ENCODE assay signal across 22 cellular contexts in genomic region chr21:38798081-38798480, GRCh38. TPM values are rescaled to one million over a fixed set of nuclear protein-coding genes. Genes with fewer than 3 reads are reported as not detected.
DNase-seq lines count a peak whose midpoint lies in the region; ATAC-seq and TF ChIP-seq lines count a peak whose summit lies in the region.
"Had no signal": no experiment of that assay in that cellular context is flagged by ENCODE, and none has a peak within 500 bp of the region (broad histone marks: within the 10 kb centered on the region; RNA-seq: fewer than 3 reads in every experiment).

No MANE protein-coding gene starts in this region.

- H3K4me2 ChIP-seq in OCI-LY3 (ENCODE audit: low read length) (peak overlapping the region; percentile 66), neural progenitor cell (no peak overlapping the region)
- H3K4me2 ChIP-seq: KMS-11 had no signal

- H3K36me3 ChIP-seq in OCI-LY3 (replicated peaks; ENCODE audit: low read depth, low read length) = no peaks in the 10 kb centered on the region
- no peaks in the 10 kb centered on the region for H3K36me3 ChIP-seq in colonic mucosa
- no peaks in the 10 kb centered on the region for H3K36me3 ChIP-seq in neural progenitor cell
- H3K36me3 ChIP-seq: gastrocnemius medialis, HAP-1, tibial nerve had no signal

- no peak for TF ChIP-seq CTCF in Calu3 (IDR thresholded peaks at IDR 0.05; ENCODE audit: unreplicated experiment)
- TF ChIP-seq CTCF in OCI-LY3 (IDR thresholded peaks at IDR 0.05; ENCODE audit: low read depth, low read length) = no peak
- no peak for TF ChIP-seq CTCF in colonic mucosa (IDR thresholded peaks at IDR 0.05)
- no peak for TF ChIP-seq CTCF in neural progenitor cell (IDR thresholded peaks at IDR 0.05)

- H3K4me1 Mint-ChIP-seq in Calu3 (ENCODE audit: low read depth, unreplicated experiment) (peaks cover 70% of the 10 kb centered on the region), neural progenitor cell (peaks cover 32% of the 10 kb centered on the region)
- H3K4me1 Mint-ChIP-seq: natural killer cell had no signal

- H3F3A ChIP-seq in neural progenitor cell (ENCODE audit: low read depth) = no peaks in the 10 kb centered on the region

- H2AFZ ChIP-seq in OCI-LY3 (ENCODE audit: low read depth, low read length) (no peak overlapping the region), neural progenitor cell (replicated peaks) (peak overlapping the region; percentile 9)

- no peaks in the 10 kb centered on the region for H4K20me1 ChIP-seq in OCI-LY3 (ENCODE audit: insufficient read depth, low read length)
- H4K20me1 ChIP-seq in neural progenitor cell (ENCODE audit: low read depth) = no peaks in the 10 kb centered on the region

- peaks cover 13% of the 10 kb centered on the region for H3K36me3 Mint-ChIP-seq in Calu3 (ENCODE audit: insufficient read depth, unreplicated experiment)
- H3K36me3 Mint-ChIP-seq in neural progenitor cell = no peaks in the 10 kb centered on the region
- H3K36me3 Mint-ChIP-seq: natural killer cell, WTC11 had no signal

- H3K9ac ChIP-seq in OCI-LY3 (ENCODE audit: low read length) (peak overlapping the region; percentile 13; the same call in 1 of the 2 replicates), colonic mucosa (ENCODE audit: low read depth in 2 of 2, low read length in 2 of 2) (no peak overlapping the region), neural progenitor cell (no peak overlapping the region)
- H3K9ac ChIP-seq: KMS-11 had no signal

- ATAC-seq in GM18519 (IDR thresholded peaks at IDR 0.05; ENCODE audit: low FRiP score, unreplicated experiment) (no peak), HG03442 (IDR thresholded peaks at IDR 0.05; ENCODE audit: unreplicated experiment) (no peak)
- ATAC-seq: gastrocnemius medialis, natural killer cell had no signal

- H3K4me3 Mint-ChIP-seq in Calu3 (ENCODE audit: low read depth, unreplicated experiment) = peak overlapping the region; percentile 48
- H3K4me3 Mint-ChIP-seq in neural progenitor cell = no peak overlapping the region
- H3K4me3 Mint-ChIP-seq: natural killer cell, WTC11 had no signal

- H3K27ac Mint-ChIP-seq in Calu3 (ENCODE audit: unreplicated experiment) = peak overlapping the region; percentile 94
- peak overlapping the region; percentile 44 for H3K27ac Mint-ChIP-seq in neural progenitor cell
- H3K27ac Mint-ChIP-seq: natural killer cell had no signal

- H3K4me3 ChIP-seq in OCI-LY3 (ENCODE audit: low read length) (0 out of 2 replicates have a peak overlapping the region, but pooled peaks have one; percentile 38), colonic mucosa (no peak overlapping the region), neural progenitor cell (no peak overlapping the region)
- H3K4me3 ChIP-seq: coronary artery, gastrocnemius medialis, HAP-1, tibial nerve had no signal

- H3K9me3 ChIP-seq in OCI-LY3 (ENCODE audit: insufficient read depth, low read length) (no peaks in the 10 kb centered on the region), colonic mucosa (no peaks in the 10 kb centered on the region), neural progenitor cell (ENCODE audit: low read depth) (no peaks in the 10 kb centered on the region)
- H3K9me3 ChIP-seq: gastrocnemius medialis, HAP-1, tibial nerve had no signal

- CTCF ChIA-PET in Calu3 (lab: Charles Lee) = interaction anchor here (0.6 to 4.3 kb wide), 2 partner anchors 11 to 1654 kb away, joined by 4 to 28 read pairs; no protein-coding TSS in a partner anchor

- peak overlapping the region; percentile 53 for H3K27ac ChIP-seq in OCI-LY3 (ENCODE audit: low read length)
- H3K27ac ChIP-seq in colonic mucosa = peak overlapping the region; percentile 76
- H3K27ac ChIP-seq in neural progenitor cell = no peak overlapping the region
- H3K27ac ChIP-seq: coronary artery, gastrocnemius medialis, KMS-11, tibial nerve had no signal

- intact Hi-C loops in Calu3 (cut with micrococcal nuclease; ENCODE audit: unreplicated experiment) (loop anchor here (5.0 kb wide), 1 partner anchor 329 kb away; no protein-coding TSS in a partner anchor), colonic mucosa (cut with DNase I) (no loop called here)

- H3K4me1 ChIP-seq in OCI-LY3 (ENCODE audit: low read length) (peaks cover 16% of the 10 kb centered on the region), colonic mucosa (peaks cover 6% of the 10 kb centered on the region), neural progenitor cell (peaks cover 10% of the 10 kb centered on the region)
- H3K4me1 ChIP-seq: gastrocnemius medialis, HAP-1, tibial nerve had no signal

- no peak for DNase-seq in Calu3
- no peak for DNase-seq in colonic mucosa
- no peak for DNase-seq in neural progenitor cell (ENCODE audit: low spot score)
- DNase-seq in T-helper 2 cell = no peak
- DNase-seq: activated CD4-positive, alpha-beta T cell treated with anti-CD3 and anti-CD28 coated beads, Interleukin-2, amount 50 U/mL, for 1 hour; activated naive CD4-positive, alpha-beta T cell treated with anti-CD3 and anti-CD28 coated beads, Interleukin-2, amount 50 U/mL, for 16 hours; amniotic stem cell; C1 segment of cervical spinal cord; DND-41; gastrocnemius medialis; hippocampal formation; midbrain; natural killer cell; NCI-H1436 had no signal

- H3K27me3 ChIP-seq in OCI-LY3 (ENCODE audit: low read depth, low read length) (peaks cover 2% of the 10 kb centered on the region; the same call in 1 of the 2 replicates), colonic mucosa (no peaks in the 10 kb centered on the region), neural progenitor cell (no peaks in the 10 kb centered on the region)
- H3K27me3 ChIP-seq: gastrocnemius medialis, tibial nerve had no signal

- H3K27me3 Mint-ChIP-seq in Calu3 (ENCODE audit: unreplicated experiment) (no peaks in the 10 kb centered on the region), neural progenitor cell (ENCODE audit: insufficient read depth, low read depth) (peaks cover 10% of the 10 kb centered on the region)

- no peaks in the 10 kb centered on the region for H3K9me3 Mint-ChIP-seq in Calu3 (ENCODE audit: low read depth, unreplicated experiment)
- peaks cover 3% of the 10 kb centered on the region for H3K9me3 Mint-ChIP-seq in neural progenitor cell
- H3K9me3 Mint-ChIP-seq: natural killer cell, WTC11 had no signal

- TSS peak; percentile 83 for BruUV-seq in Calu3 (replicated peaks; lab: Mats Ljungman, UMichigan)

- H3K79me2 ChIP-seq in OCI-LY3 (ENCODE audit: low read length) (no peaks in the 10 kb centered on the region), neural progenitor cell (ENCODE audit: low read depth) (no peaks in the 10 kb centered on the region)

RNA-seq across cellular contexts. Expression of gene ETS2, which starts 7.6 kb away (rescaled TPM):
- total RNA-seq in Calu3 (2022) = 49.9 and 63.3 TPM in 2 replicates
- 100 to 1,000 TPM; 110 to 185 TPM for total RNA-seq in colonic mucosa
- 18.8 and 22.4 TPM in 2 replicates for total RNA-seq in neural progenitor cell (ENCODE audit: low replicate concordance)
